1 cellular context compared by ENCODE assay signal in the genomic region with DNA sequence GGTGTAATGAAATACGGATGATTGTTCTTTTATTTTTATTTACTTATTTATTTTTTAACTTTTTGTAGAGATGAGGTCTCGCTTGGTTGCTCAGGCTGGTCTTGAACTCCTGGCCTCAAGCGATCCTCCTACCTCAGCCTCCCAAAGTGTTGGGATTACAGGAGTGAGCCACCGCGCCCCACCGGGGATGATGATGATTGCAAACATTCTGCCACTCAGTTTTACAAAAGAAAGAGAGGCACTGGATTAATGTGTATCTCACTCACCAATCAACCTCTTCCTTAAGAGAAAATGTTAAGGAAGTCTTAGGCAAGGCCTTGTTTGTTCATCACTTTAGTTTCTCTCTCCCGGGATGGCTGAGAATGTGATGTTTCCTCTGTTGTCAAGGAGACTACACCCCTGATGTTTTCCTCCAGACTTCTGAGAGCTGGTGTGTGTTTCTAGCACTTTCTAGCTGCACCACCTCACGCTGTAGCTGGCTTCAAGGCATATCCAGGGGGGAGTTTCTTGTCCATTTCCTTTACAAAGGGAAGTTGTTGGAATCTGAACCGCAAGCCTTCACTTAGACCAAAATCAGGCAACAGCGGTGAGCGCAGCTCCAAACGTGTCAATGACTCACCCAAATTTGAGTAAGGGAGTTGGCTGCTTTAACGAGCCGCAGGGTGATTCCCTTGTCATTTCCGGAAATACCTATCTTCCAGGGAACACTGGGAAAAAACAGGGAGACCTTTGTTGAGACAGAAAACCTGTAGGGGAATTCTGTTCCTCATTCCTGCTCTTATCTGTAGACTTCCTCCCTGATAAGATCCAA.
TF ChIP-seq lines count a peak whose summit lies in the region.

No MANE protein-coding gene starts in this region.

TF ChIP-seq in SK-N-SH, 30 proteins besides CTCF, POLR2A, EP300 and RAD21 (continued from another document):
- TF ChIP-seq, protein P1, sequence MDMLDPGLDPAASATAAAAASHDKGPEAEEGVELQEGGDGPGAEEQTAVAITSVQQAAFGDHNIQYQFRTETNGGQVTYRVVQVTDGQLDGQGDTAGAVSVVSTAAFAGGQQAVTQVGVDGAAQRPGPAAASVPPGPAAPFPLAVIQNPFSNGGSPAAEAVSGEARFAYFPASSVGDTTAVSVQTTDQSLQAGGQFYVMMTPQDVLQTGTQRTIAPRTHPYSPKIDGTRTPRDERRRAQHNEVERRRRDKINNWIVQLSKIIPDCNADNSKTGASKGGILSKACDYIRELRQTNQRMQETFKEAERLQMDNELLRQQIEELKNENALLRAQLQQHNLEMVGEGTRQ (IDR thresholded peaks at IDR 0.05; ENCODE audit: borderline replicate concordance, low read depth, low read length), result no peak
- TF ChIP-seq SIN3A (IDR thresholded peaks at IDR 0.05; ENCODE audit: borderline replicate concordance, low read depth, low read length), result no peak
- TF ChIP-seq SMC3 (IDR thresholded peaks at IDR 0.05; ENCODE audit: low read depth, low read length), result no peak
- no peak for TF ChIP-seq GATA2 (CRISPR knock-in tag; IDR thresholded peaks at IDR 0.05)
- TF ChIP-seq ELF1 (IDR thresholded peaks at IDR 0.05), result no peak
- TF ChIP-seq, protein P2, sequence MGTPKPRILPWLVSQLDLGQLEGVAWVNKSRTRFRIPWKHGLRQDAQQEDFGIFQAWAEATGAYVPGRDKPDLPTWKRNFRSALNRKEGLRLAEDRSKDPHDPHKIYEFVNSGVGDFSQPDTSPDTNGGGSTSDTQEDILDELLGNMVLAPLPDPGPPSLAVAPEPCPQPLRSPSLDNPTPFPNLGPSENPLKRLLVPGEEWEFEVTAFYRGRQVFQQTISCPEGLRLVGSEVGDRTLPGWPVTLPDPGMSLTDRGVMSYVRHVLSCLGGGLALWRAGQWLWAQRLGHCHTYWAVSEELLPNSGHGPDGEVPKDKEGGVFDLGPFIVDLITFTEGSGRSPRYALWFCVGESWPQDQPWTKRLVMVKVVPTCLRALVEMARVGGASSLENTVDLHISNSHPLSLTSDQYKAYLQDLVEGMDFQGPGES (IDR thresholded peaks at IDR 0.05; ENCODE audit: low read depth, low read length), result no peak
- no peak for TF ChIP-seq RCOR1 (IDR thresholded peaks at IDR 0.05; ENCODE audit: low read length)
- peak; percentile 35 for TF ChIP-seq JUND (IDR thresholded peaks at IDR 0.05)
- TF ChIP-seq RFX5 (IDR thresholded peaks at IDR 0.05; ENCODE audit: low read length), result no peak
- TF ChIP-seq TAF1 (IDR thresholded peaks at IDR 0.05; ENCODE audit: borderline replicate concordance, low read depth, low read length), result no peak
- TF ChIP-seq, protein P3, sequence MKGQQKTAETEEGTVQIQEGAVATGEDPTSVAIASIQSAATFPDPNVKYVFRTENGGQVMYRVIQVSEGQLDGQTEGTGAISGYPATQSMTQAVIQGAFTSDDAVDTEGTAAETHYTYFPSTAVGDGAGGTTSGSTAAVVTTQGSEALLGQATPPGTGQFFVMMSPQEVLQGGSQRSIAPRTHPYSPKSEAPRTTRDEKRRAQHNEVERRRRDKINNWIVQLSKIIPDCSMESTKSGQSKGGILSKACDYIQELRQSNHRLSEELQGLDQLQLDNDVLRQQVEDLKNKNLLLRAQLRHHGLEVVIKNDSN (IDR thresholded peaks at IDR 0.05; ENCODE audit: borderline replicate concordance, low read depth), result no peak
- TF ChIP-seq POLR2AphosphoS5 (IDR thresholded peaks at IDR 0.05; ENCODE audit: low read depth, low read length), result no peak
- TF ChIP-seq MXI1 (IDR thresholded peaks at IDR 0.05; ENCODE audit: low read depth, low read length), result no peak
